In the genomic region with DNA sequence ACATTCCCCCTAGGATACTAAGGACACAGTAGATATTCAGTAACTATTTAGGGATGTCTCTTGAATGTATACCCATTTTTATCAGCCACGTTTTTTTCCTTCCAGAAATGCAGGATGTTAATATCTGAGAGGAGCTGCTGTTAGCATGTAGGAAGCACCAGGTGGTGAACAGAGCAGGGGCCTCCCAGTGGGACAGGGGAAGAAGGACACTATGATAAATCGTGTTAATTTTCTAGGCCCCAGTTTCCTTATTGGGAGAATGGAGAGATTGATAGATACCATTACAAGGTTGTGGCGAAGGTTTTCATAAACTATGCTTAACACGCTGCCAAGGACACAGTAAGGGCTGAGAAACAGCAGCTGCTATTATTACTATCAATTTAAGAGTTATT, we compare ENCODE assay signal across 1 cellular context.
TF ChIP-seq lines count a peak whose summit lies in the region.

No MANE protein-coding gene starts in this region.

TF ChIP-seq in HepG2, 621 proteins besides CTCF, POLR2A, EP300 and RAD21:
- TF ChIP-seq, protein P1, sequence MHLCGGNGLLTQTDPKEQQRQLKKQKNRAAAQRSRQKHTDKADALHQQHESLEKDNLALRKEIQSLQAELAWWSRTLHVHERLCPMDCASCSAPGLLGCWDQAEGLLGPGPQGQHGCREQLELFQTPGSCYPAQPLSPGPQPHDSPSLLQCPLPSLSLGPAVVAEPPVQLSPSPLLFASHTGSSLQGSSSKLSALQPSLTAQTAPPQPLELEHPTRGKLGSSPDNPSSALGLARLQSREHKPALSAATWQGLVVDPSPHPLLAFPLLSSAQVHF (CRISPR knock-in tag; IDR thresholded peaks at IDR 0.05), result 0 out of 2 replicates have a peak, but pooled peaks have one; percentile 27
- 0 out of 2 replicates have a peak, but pooled peaks have one; percentile 49 for TF ChIP-seq ZNF224 (CRISPR knock-in tag; IDR thresholded peaks at IDR 0.05)
- TF ChIP-seq YEATS4 (CRISPR knock-in tag; IDR thresholded peaks at IDR 0.05; ENCODE audit: borderline replicate concordance), result peak; percentile 35; the same call in 1 of the 2 replicates
- TF ChIP-seq PRMT3 (CRISPR knock-in tag; IDR thresholded peaks at IDR 0.05; ENCODE audit: borderline replicate concordance, low read depth), result 0 out of 2 replicates have a peak, but pooled peaks have one; percentile 12
- TF ChIP-seq, protein P2, sequence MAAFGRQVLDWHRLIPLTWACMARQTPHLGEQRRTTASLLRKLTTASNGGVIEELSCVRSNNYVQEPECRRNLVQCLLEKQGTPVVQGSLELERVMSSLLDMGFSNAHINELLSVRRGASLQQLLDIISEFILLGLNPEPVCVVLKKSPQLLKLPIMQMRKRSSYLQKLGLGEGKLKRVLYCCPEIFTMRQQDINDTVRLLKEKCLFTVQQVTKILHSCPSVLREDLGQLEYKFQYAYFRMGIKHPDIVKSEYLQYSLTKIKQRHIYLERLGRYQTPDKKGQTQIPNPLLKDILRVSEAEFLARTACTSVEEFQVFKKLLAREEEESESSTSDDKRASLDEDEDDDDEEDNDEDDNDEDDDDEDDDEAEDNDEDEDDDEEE (CRISPR knock-in tag; IDR thresholded peaks at IDR 0.05), result no peak
- no peak for TF ChIP-seq SNRNP70 (IDR thresholded peaks at IDR 0.05; ENCODE audit: low read depth, low read length)
- TF ChIP-seq NRL (CRISPR knock-in tag; IDR thresholded peaks at IDR 0.05; ENCODE audit: borderline replicate concordance), result no peak
- TF ChIP-seq HOXA9 (CRISPR knock-in tag; IDR thresholded peaks at IDR 0.05; ENCODE audit: borderline replicate concordance), result 0 out of 2 replicates have a peak, but pooled peaks have one; percentile 13
- no peak for TF ChIP-seq ELF1 (CRISPR knock-in tag; IDR thresholded peaks at IDR 0.05)
- TF ChIP-seq ZNF562 (CRISPR knock-in tag; IDR thresholded peaks at IDR 0.05; ENCODE audit: borderline replicate concordance), result no peak
- TF ChIP-seq REL (CRISPR knock-in tag; conservative IDR thresholded peaks at IDR 0.05), result 0 out of 2 replicates have a peak, but pooled peaks have one; percentile 45
- TF ChIP-seq BRCA1 (CRISPR knock-in tag; IDR thresholded peaks at IDR 0.05), result 0 out of 2 replicates have a peak, but pooled peaks have one; percentile 7
- TF ChIP-seq NFYB (CRISPR knock-in tag; IDR thresholded peaks at IDR 0.05), result no peak
- no peak for TF ChIP-seq NONO (IDR thresholded peaks at IDR 0.05)
- TF ChIP-seq NONO (CRISPR knock-in tag; conservative IDR thresholded peaks at IDR 0.05), result peak; percentile 31; the same call in 1 of the 2 replicates
- TF ChIP-seq, protein P3, sequence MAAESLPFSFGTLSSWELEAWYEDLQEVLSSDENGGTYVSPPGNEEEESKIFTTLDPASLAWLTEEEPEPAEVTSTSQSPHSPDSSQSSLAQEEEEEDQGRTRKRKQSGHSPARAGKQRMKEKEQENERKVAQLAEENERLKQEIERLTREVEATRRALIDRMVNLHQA (CRISPR knock-in tag; IDR thresholded peaks at IDR 0.05), result no peak
- TF ChIP-seq ZNF605 (CRISPR knock-in tag; IDR thresholded peaks at IDR 0.05), result peak; percentile 60; the same call in 1 of the 2 replicates
TF ChIP-seq in HepG2: peak in this region for 9.
